In genomic region chr6:30543824-30544223, GRCh38 we compare ENCODE assay signal across 21 cellular contexts. TPM values are rescaled to one million over a fixed set of nuclear protein-coding genes. Genes with fewer than 3 reads are reported as not detected.
A peak's percentile ranks its signal among the peaks of the same experiment; 100 is the strongest.
DNase-seq lines count a peak whose midpoint lies in the region; ATAC-seq, FAIRE-seq and TF ChIP-seq lines count a peak whose summit lies in the region.
"Had no signal": no experiment of that assay in that cellular context is flagged by ENCODE, and none has a peak within 500 bp of the region (broad histone marks: within the 10 kb centered on the region; RNA-seq: fewer than 3 reads in every experiment).

No MANE protein-coding gene starts in this region.

- TF ChIP-seq CTCF in astrocyte (IDR thresholded peaks at IDR 0.05; ENCODE audit: insufficient read depth, low read depth, low read length) (no peak), esophagus muscularis mucosa (IDR thresholded peaks at IDR 0.05) (no peak)

- no peaks in the 10 kb centered on the region for H3K79me2 ChIP-seq in astrocyte (ENCODE audit: insufficient read depth, low read length)

- H3K9me3 ChIP-seq in KOPT-K1 (ENCODE audit: insufficient read depth, low read length, poor library complexity, severe bottlenecking): no peaks in the 10 kb centered on the region
- no peaks in the 10 kb centered on the region for H3K9me3 ChIP-seq in astrocyte (ENCODE audit: insufficient read depth, low read depth, low read length)
- H3K9me3 ChIP-seq in esophagus muscularis mucosa: no peaks in the 10 kb centered on the region
- H3K9me3 ChIP-seq: breast epithelium, psoas muscle, uterus had no signal

- DNase-seq in activated T-cell treated with anti-CD3 and anti-CD28 coated beads, Interleukin-2, amount 50 U/mL, for 4 hours: peak; percentile 21
- DNase-seq in activated T-cell treated with anti-CD3 and anti-CD28 coated beads, Interleukin-2, amount 50 U/mL, for 72 hours: no peak
- DNase-seq in astrocyte (ENCODE audit: low read depth): no peak
- DNase-seq in GF-D8 (lab: John Stamatoyannopoulos, UW): no peak
- DNase-seq in T1000 (lab: John Stamatoyannopoulos, UW): no peak
- DNase-seq in esophagus muscularis mucosa (ENCODE audit: extremely low spot score): no peak
- DNase-seq: IMR-90; MM.1S; NCI-H187 treated with DMSO at 0.1 percent for 48 hours; NCI-H226; PC-9; psoas muscle; SIG-M5; stimulated activated CD4-positive, alpha-beta T cell treated with anti-CD3 and anti-CD28 coated beads, Interleukin-2, amount 100 ng/mL, for 24 hours; uterus had no signal

- intact Hi-C loops in esophagus muscularis mucosa (cut with DNase I): loop anchor here (5.0 kb wide), 1 partner anchor 53 kb away; no protein-coding TSS in a partner anchor

- H3K27me3 ChIP-seq in astrocyte (ENCODE audit: insufficient read depth, low read length): no peaks in the 10 kb centered on the region
- H3K27me3 ChIP-seq in esophagus muscularis mucosa: no peaks in the 10 kb centered on the region
- H3K27me3 ChIP-seq: breast epithelium, uterus had no signal

- peaks cover 22% of the 10 kb centered on the region for H3K36me3 Mint-ChIP-seq in activated T-cell treated with anti-CD3 and anti-CD28 coated beads, Interleukin-2, amount 50 U/mL, for 4 hours (ENCODE audit: insufficient read depth)
- peaks cover 1 to 2% of the 10 kb centered on the region in 2 donors for H3K36me3 Mint-ChIP-seq in activated T-cell treated with anti-CD3 and anti-CD28 coated beads, Interleukin-2, amount 50 U/mL, for 72 hours (ENCODE audit: insufficient read depth in 2 of 2)
- peaks cover 14% of the 10 kb centered on the region for H3K36me3 Mint-ChIP-seq in astrocyte (ENCODE audit: low read depth, unreplicated experiment)
- peaks cover 14% of the 10 kb centered on the region for H3K36me3 Mint-ChIP-seq in stimulated activated memory B cell treated with anti-CD40 and anti-IgM and Interleukin-4, amounts not matched to agents 10 μg/mL and 1 μg/mL and 100 μg/mL, for 72 hours

- no peak overlapping the region for H3K27ac Mint-ChIP-seq in activated T-cell treated with anti-CD3 and anti-CD28 coated beads, Interleukin-2, amount 50 U/mL, for 72 hours
- H3K27ac Mint-ChIP-seq in astrocyte (ENCODE audit: unreplicated experiment): peak overlapping the region; percentile 47
- H3K27ac Mint-ChIP-seq in stimulated activated memory B cell treated with anti-CD40 and anti-IgM and Interleukin-4, amounts not matched to agents 10 μg/mL and 1 μg/mL and 100 μg/mL, for 72 hours: peak overlapping the region; percentile 44
- H3K27ac Mint-ChIP-seq: mesothelial cell of epicardium had no signal

- no peak overlapping the region for H3K4me2 ChIP-seq in astrocyte (ENCODE audit: low read length)
- H3K4me2 ChIP-seq: PC-9 had no signal

- FAIRE-seq in astrocyte (lab: Jason Lieb, UNC): no peak

- H3K9ac ChIP-seq in astrocyte (ENCODE audit: low read length): no peak overlapping the region

- H4K20me1 ChIP-seq in astrocyte (ENCODE audit: insufficient read depth, low read length): peaks cover 9% of the 10 kb centered on the region

- H3K4me3 ChIP-seq in astrocyte (ENCODE audit: insufficient read depth, low read depth, low read length) (no peak overlapping the region), esophagus muscularis mucosa (no peak overlapping the region)
- H3K4me3 ChIP-seq: breast epithelium, PC-9, psoas muscle, uterus had no signal

- no peak for TF ChIP-seq POLR2A in esophagus muscularis mucosa (IDR thresholded peaks at IDR 0.05; ENCODE audit: low read depth)

- peak overlapping the region; percentile 25 for H3K27ac ChIP-seq in KOPT-K1 (ENCODE audit: low read depth, low read length, poor library complexity, severe bottlenecking)
- H3K27ac ChIP-seq in astrocyte (ENCODE audit: low read depth, low read length): no peak overlapping the region
- no peak overlapping the region for H3K27ac ChIP-seq in esophagus muscularis mucosa (replicated peaks in 1 of 4)
- H3K27ac ChIP-seq: breast epithelium, epithelial cell of prostate, PC-9, psoas muscle, VCaP had no signal

- no peaks in the 10 kb centered on the region for H3K9me3 Mint-ChIP-seq in activated T-cell treated with anti-CD3 and anti-CD28 coated beads, Interleukin-2, amount 50 U/mL, for 4 hours
- H3K9me3 Mint-ChIP-seq in activated T-cell treated with anti-CD3 and anti-CD28 coated beads, Interleukin-2, amount 50 U/mL, for 72 hours: no peaks in the 10 kb centered on the region
- no peaks in the 10 kb centered on the region for H3K9me3 Mint-ChIP-seq in astrocyte (ENCODE audit: unreplicated experiment)
- no peaks in the 10 kb centered on the region for H3K9me3 Mint-ChIP-seq in stimulated activated memory B cell treated with anti-CD40 and anti-IgM and Interleukin-4, amounts not matched to agents 10 μg/mL and 1 μg/mL and 100 μg/mL, for 72 hours
- H3K9me3 Mint-ChIP-seq: mesothelial cell of epicardium had no signal

- no peak for ATAC-seq in activated T-cell treated with anti-CD3 and anti-CD28 coated beads, Interleukin-2, amount 50 U/mL, for 4 hours
- no peak for ATAC-seq in activated T-cell treated with anti-CD3 and anti-CD28 coated beads, Interleukin-2, amount 50 U/mL, for 72 hours (replicated peaks in 1 of 2)
- no peak for ATAC-seq in stimulated activated memory B cell treated with anti-CD40 and anti-IgM and Interleukin-4, amounts not matched to agents 10 μg/mL and 1 μg/mL and 100 μg/mL, for 72 hours

- no peak overlapping the region for H2AFZ ChIP-seq in astrocyte (ENCODE audit: low read depth, low read length)
- H2AFZ ChIP-seq: PC-9 had no signal

- TF ChIP-seq EP300 in esophagus muscularis mucosa (IDR thresholded peaks at IDR 0.05): no peak

- H3K4me3 Mint-ChIP-seq in activated T-cell treated with anti-CD3 and anti-CD28 coated beads, Interleukin-2, amount 50 U/mL, for 4 hours: no peak overlapping the region
- no peak overlapping the region for H3K4me3 Mint-ChIP-seq in activated T-cell treated with anti-CD3 and anti-CD28 coated beads, Interleukin-2, amount 50 U/mL, for 72 hours
- no peak overlapping the region for H3K4me3 Mint-ChIP-seq in astrocyte (ENCODE audit: unreplicated experiment)
- no peak overlapping the region for H3K4me3 Mint-ChIP-seq in stimulated activated memory B cell treated with anti-CD40 and anti-IgM and Interleukin-4, amounts not matched to agents 10 μg/mL and 1 μg/mL and 100 μg/mL, for 72 hours
- H3K4me3 Mint-ChIP-seq: mesothelial cell of epicardium had no signal

- H3K4me1 ChIP-seq in astrocyte (ENCODE audit: insufficient read depth, low read length): peaks cover 3% of the 10 kb centered on the region
- H3K4me1 ChIP-seq in esophagus muscularis mucosa: peaks cover 8 to 21% (median 11%) of the 10 kb centered on the region in 4 donors
- H3K4me1 ChIP-seq: breast epithelium, uterus had no signal

- H3K4me1 Mint-ChIP-seq in activated T-cell treated with anti-CD3 and anti-CD28 coated beads, Interleukin-2, amount 50 U/mL, for 4 hours (ENCODE audit: low read depth): peaks cover 31% of the 10 kb centered on the region
- peaks cover 33% of the 10 kb centered on the region for H3K4me1 Mint-ChIP-seq in activated T-cell treated with anti-CD3 and anti-CD28 coated beads, Interleukin-2, amount 50 U/mL, for 72 hours (ENCODE audit: low read depth)
- peaks cover 13% of the 10 kb centered on the region for H3K4me1 Mint-ChIP-seq in astrocyte (ENCODE audit: low read depth, unreplicated experiment)
- peaks cover 30% of the 10 kb centered on the region for H3K4me1 Mint-ChIP-seq in stimulated activated memory B cell treated with anti-CD40 and anti-IgM and Interleukin-4, amounts not matched to agents 10 μg/mL and 1 μg/mL and 100 μg/mL, for 72 hours

- no peaks in the 10 kb centered on the region for H3K27me3 Mint-ChIP-seq in activated T-cell treated with anti-CD3 and anti-CD28 coated beads, Interleukin-2, amount 50 U/mL, for 4 hours (ENCODE audit: low read depth)
- H3K27me3 Mint-ChIP-seq in activated T-cell treated with anti-CD3 and anti-CD28 coated beads, Interleukin-2, amount 50 U/mL, for 72 hours (ENCODE audit: low read depth): no peaks in the 10 kb centered on the region
- H3K27me3 Mint-ChIP-seq in astrocyte (ENCODE audit: low read depth, unreplicated experiment): no peaks in the 10 kb centered on the region
- no peaks in the 10 kb centered on the region for H3K27me3 Mint-ChIP-seq in stimulated activated memory B cell treated with anti-CD40 and anti-IgM and Interleukin-4, amounts not matched to agents 10 μg/mL and 1 μg/mL and 100 μg/mL, for 72 hours

- H3K36me3 ChIP-seq in KOPT-K1 (ENCODE audit: insufficient read depth, low read length) (peaks cover 37% of the 10 kb centered on the region), astrocyte (ENCODE audit: insufficient read depth, low read length) (peaks cover 2% of the 10 kb centered on the region), esophagus muscularis mucosa (peaks cover 17 to 39% (median 34%) of the 10 kb centered on the region in 4 donors)
- H3K36me3 ChIP-seq: breast epithelium, uterus had no signal

- 82% methylated on average over 3 of the region's 3 CpGs for WGBS in esophagus muscularis mucosa

RNA-seq across cellular contexts. Expression of gene GNL1, which starts 12.5 kb away (rescaled TPM):
- 100 to 1,000 TPM; 134 to 142 (median 138) TPM for total RNA-seq in activated T-cell treated with anti-CD3 and anti-CD28 coated beads, Interleukin-2, amount 50 U/mL, for 4 hours
- 100 to 1,000 TPM; 114 to 121 TPM for total RNA-seq in activated T-cell treated with anti-CD3 and anti-CD28 coated beads, Interleukin-2, amount 50 U/mL, for 72 hours
- total RNA-seq in astrocyte (49.0 and 49.3 TPM in 2 replicates), esophagus muscularis mucosa (10 to 100 TPM; 30.3 to 53.5 (median 36.1) TPM)

RNA-seq across cellular contexts. Expression of gene PRR3, which starts 13.3 kb away (rescaled TPM):
- 10 to 100 TPM; 41.3 to 49.3 (median 43.8) TPM for total RNA-seq in activated T-cell treated with anti-CD3 and anti-CD28 coated beads, Interleukin-2, amount 50 U/mL, for 4 hours
- total RNA-seq in activated T-cell treated with anti-CD3 and anti-CD28 coated beads, Interleukin-2, amount 50 U/mL, for 72 hours: 10 to 100 TPM; 23.0 to 31.8 TPM
- total RNA-seq in astrocyte (11.0 and 13.0 TPM in 2 replicates), esophagus muscularis mucosa (10 to 100 TPM in 1 of 4 donors, 1 to 10 TPM in 3; 3.8 to 10.6 (median 4.5) TPM)

RNA-seq across cellular contexts. Expression of gene ABCF1, which starts 27.4 kb away (rescaled TPM):
- 100 to 1,000 TPM; 167 to 181 (median 181) TPM for total RNA-seq in activated T-cell treated with anti-CD3 and anti-CD28 coated beads, Interleukin-2, amount 50 U/mL, for 4 hours
- 10 to 100 TPM; 64.6 to 68.1 TPM for total RNA-seq in activated T-cell treated with anti-CD3 and anti-CD28 coated beads, Interleukin-2, amount 50 U/mL, for 72 hours
- total RNA-seq in astrocyte: 58.1 and 60.3 TPM in 2 replicates
- total RNA-seq in esophagus muscularis mucosa: 10 to 100 TPM; 39.0 to 60.8 (median 51.4) TPM

RNA-seq across cellular contexts. Expression of gene HLA-E, which starts 54.5 kb away (rescaled TPM):
- 1,000 to 10,000 TPM in 1 of 3 donors, 100 to 1,000 TPM in 2; 695 to 1,026 (median 934) TPM for total RNA-seq in activated T-cell treated with anti-CD3 and anti-CD28 coated beads, Interleukin-2, amount 50 U/mL, for 4 hours
- total RNA-seq in activated T-cell treated with anti-CD3 and anti-CD28 coated beads, Interleukin-2, amount 50 U/mL, for 72 hours: 100 to 1,000 TPM; 713 to 829 TPM
- total RNA-seq in astrocyte: 94.9 and 105 TPM in 2 replicates
- total RNA-seq in esophagus muscularis mucosa: 100 to 1,000 TPM; 294 to 649 (median 523) TPM
